In the genomic region with DNA sequence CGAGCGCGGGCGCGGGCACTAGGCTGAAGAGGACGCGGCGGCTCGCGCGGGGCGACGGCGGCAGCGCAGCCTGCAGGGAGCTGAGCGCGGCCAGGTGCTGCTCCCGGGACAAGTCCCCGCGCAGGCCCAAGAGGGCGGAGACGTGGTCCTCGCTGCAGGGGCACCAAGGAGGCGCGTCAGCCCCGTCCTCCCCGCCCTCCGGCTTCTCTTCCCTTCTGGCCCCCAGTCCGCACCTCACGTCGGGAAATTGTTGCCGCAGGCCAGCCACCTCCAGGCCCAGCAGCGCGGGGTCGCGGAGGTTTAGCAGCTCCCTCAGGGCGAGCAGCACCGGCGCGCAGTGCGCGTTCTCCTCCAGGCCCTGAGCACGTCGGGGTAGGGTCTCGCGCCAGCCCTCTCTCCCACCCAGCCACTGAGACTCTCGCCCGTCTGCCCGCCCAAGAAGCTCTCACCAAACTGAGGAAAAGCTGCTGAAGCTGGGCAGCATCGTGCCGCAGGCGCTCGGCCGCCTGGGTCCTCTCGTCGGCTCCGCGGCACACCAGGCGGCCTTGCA, we compare ENCODE assay signal across 8 cellular contexts. TPM values are rescaled to one million over a fixed set of nuclear protein-coding genes. Genes with fewer than 3 reads are reported as not detected.
DNase-seq lines count a peak whose midpoint lies in the region; ATAC-seq and TF ChIP-seq lines count a peak whose summit lies in the region.

No MANE protein-coding gene starts in this region.

- TF ChIP-seq EP300 in stomach (IDR thresholded peaks at IDR 0.05): no peak

- no peaks in the 10 kb centered on the region for H3K36me3 ChIP-seq in stomach

- no peak for TF ChIP-seq CTCF in stomach (IDR thresholded peaks at IDR 0.05)

- peaks cover 18% of the 10 kb centered on the region for H3K27me3 Mint-ChIP-seq in activated naive CD8-positive, alpha-beta T cell treated with anti-CD3 and anti-CD28 coated beads for 36 hours

- no peaks in the 10 kb centered on the region for H3K9me3 Mint-ChIP-seq in activated naive CD8-positive, alpha-beta T cell treated with anti-CD3 and anti-CD28 coated beads for 36 hours

- intact Hi-C loops in stomach (cut with DNase I; ENCODE audit: low total_unique reads): no loop called here

- H3K27ac Mint-ChIP-seq in activated naive CD8-positive, alpha-beta T cell treated with anti-CD3 and anti-CD28 coated beads for 36 hours: no peak overlapping the region

- no peaks in the 10 kb centered on the region for H3K36me3 Mint-ChIP-seq in activated naive CD8-positive, alpha-beta T cell treated with anti-CD3 and anti-CD28 coated beads for 36 hours

- DNase-seq in D341Med (ENCODE audit: low spot score) (peak; percentile 70), iPS-NIHi11 (ENCODE audit: low spot score) (peak; percentile 23), stomach (no peak), KG1 (lab: John Stamatoyannopoulos, UW) (no peak), medulla oblongata (ENCODE audit: extremely low spot score) (no peak)
- DNase-seq in activated naive CD8-positive, alpha-beta T cell treated with anti-CD3 and anti-CD28 coated beads for 36 hours: no peak

- ATAC-seq in HG02798 (IDR thresholded peaks at IDR 0.05; ENCODE audit: poor library complexity, unreplicated experiment) (peak; percentile 4), HG02610 (IDR thresholded peaks at IDR 0.05; ENCODE audit: unreplicated experiment) (no peak)

- TF ChIP-seq POLR2A in stomach (IDR thresholded peaks at IDR 0.05): no peak

- peak overlapping the region; percentile 53 for H3K4me3 Mint-ChIP-seq in activated naive CD8-positive, alpha-beta T cell treated with anti-CD3 and anti-CD28 coated beads for 36 hours

- H3K9me3 ChIP-seq in stomach: no peaks in the 10 kb centered on the region

- peak overlapping the region; percentile 54 to 78 (median 59) for H3K4me3 ChIP-seq in stomach

- H3K4me1 Mint-ChIP-seq in activated naive CD8-positive, alpha-beta T cell treated with anti-CD3 and anti-CD28 coated beads for 36 hours: peaks cover 9% of the 10 kb centered on the region

- WGBS in stomach, 5 donors: 0 to 6% (median 5%) methylated on average over 28 to 59 of the region's 59 CpGs

- H3K27me3 ChIP-seq in stomach: peaks cover 0 to 4% (median 0%) of the 10 kb centered on the region in 3 donors

- peaks cover 22 to 58% (median 38%) of the 10 kb centered on the region in 4 donors for H3K4me1 ChIP-seq in stomach

- peak overlapping the region; percentile 95 to 98 (median 97) for H3K27ac ChIP-seq in stomach

RNA-seq across cellular contexts. Expression of a gene that starts 0.8 kb away (rescaled TPM):
- total RNA-seq in activated naive CD8-positive, alpha-beta T cell treated with anti-CD3 and anti-CD28 coated beads for 36 hours: 10 to 100 TPM; 15.8 to 16.7 TPM
- 100 to 1,000 TPM in 1 of 5 donors, 10 to 100 TPM in 4; 13.2 to 156 (median 24.0) TPM for total RNA-seq in stomach
- 10 to 100 TPM in 1 of 3 donors, 1 to 10 TPM in 2; 8.5 to 25.7 (median 9.5) TPM for polyA plus RNA-seq in stomach

RNA-seq across cellular contexts. Expression of a gene that starts 5.4 kb away (rescaled TPM):
- under 1 TPM in 1 of 2 experiments, not detected in 1; 0.19 TPM for total RNA-seq in activated naive CD8-positive, alpha-beta T cell treated with anti-CD3 and anti-CD28 coated beads for 36 hours
- 10 to 100 TPM in 3 of 5 donors, 1 to 10 TPM in 1, not detected in 1; 1.3 to 25.5 (median 14.5) TPM for total RNA-seq in stomach
- polyA plus RNA-seq in stomach: 1 to 10 TPM; 3.9 to 6.8 (median 4.0) TPM

RNA-seq across cellular contexts. Expression of a gene that starts 7.4 kb away (rescaled TPM):
- 100 to 1,000 TPM; 130 to 136 TPM for total RNA-seq in activated naive CD8-positive, alpha-beta T cell treated with anti-CD3 and anti-CD28 coated beads for 36 hours
- total RNA-seq in stomach: 100 to 1,000 TPM in 2 of 5 donors, 10 to 100 TPM in 3; 36.8 to 304 (median 89.7) TPM
- polyA plus RNA-seq in stomach: 10 to 100 TPM; 32.8 to 44.3 (median 38.7) TPM

RNA-seq across cellular contexts. Expression of a gene that starts 14.2 kb away (rescaled TPM):
- 1 to 10 TPM; 6.1 to 6.4 TPM for total RNA-seq in activated naive CD8-positive, alpha-beta T cell treated with anti-CD3 and anti-CD28 coated beads for 36 hours
- total RNA-seq in stomach: 100 to 1,000 TPM in 1 of 5 donors, 10 to 100 TPM in 4; 11.4 to 492 (median 39.4) TPM
- 10 to 100 TPM; 17.2 to 59.7 (median 21.5) TPM for polyA plus RNA-seq in stomach

RNA-seq across cellular contexts. Expression of a gene that starts 14.4 kb away (rescaled TPM):
- total RNA-seq in activated naive CD8-positive, alpha-beta T cell treated with anti-CD3 and anti-CD28 coated beads for 36 hours: 1 to 10 TPM; 4.3 to 4.5 TPM
- 100 to 1,000 TPM in 2 of 5 donors, 10 to 100 TPM in 3; 11.6 to 133 (median 57.2) TPM for total RNA-seq in stomach
- polyA plus RNA-seq in stomach: 10 to 100 TPM; 20.4 to 44.6 (median 37.1) TPM

Comparison
In these comparisons a context has a peak if more than half of its experiments do, and no peak if none do; other contexts are left out.
1. DNase-seq: peak in D341Med (single experiment) and iPS-NIHi11 (single experiment); none in activated naive CD8-positive, alpha-beta T cell treated with anti-CD3 and anti-CD28 coated beads for 36 hours (single experiment), stomach (single experiment), KG1 (single experiment) and medulla oblongata (single experiment).